In the genomic region with DNA sequence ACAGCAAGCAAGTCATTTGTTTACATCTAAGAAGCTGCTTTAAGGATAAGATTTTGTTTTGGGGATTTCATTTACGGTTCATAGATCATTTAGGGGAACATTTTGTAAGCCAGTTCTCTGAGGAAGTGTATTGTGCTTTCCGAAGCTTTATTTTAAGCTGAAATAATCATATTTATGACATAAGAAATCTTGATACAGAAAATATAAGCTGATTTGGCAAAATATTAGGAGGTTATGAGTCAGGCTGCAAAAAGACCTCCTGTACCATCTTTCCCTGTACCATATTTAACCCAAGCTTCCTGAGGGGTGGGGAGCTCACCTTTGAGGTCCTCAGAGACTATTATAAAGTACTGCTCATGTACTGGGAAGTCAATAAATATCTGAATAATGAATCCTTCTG, we compare ENCODE assay signal across 25 cellular contexts. TPM values are rescaled to one million over a fixed set of nuclear protein-coding genes. Genes with fewer than 3 reads are reported as not detected.
DNase-seq lines count a peak whose midpoint lies in the region; ATAC-seq, FAIRE-seq and TF ChIP-seq lines count a peak whose summit lies in the region.
"Had no signal": no experiment of that assay in that cellular context is flagged by ENCODE, and none has a peak within 500 bp of the region (broad histone marks: within the 10 kb centered on the region; RNA-seq: fewer than 3 reads in every experiment).

No MANE protein-coding gene starts in this region.

- H3K79me2 ChIP-seq in GM23338 (replicated peaks; ENCODE audit: insufficient read depth) (no peaks in the 10 kb centered on the region), K562 (ENCODE audit: control insufficient read depth, insufficient read depth, low read length) (no peaks in the 10 kb centered on the region)

- H4K20me1 ChIP-seq in GM23338 (replicated peaks; ENCODE audit: insufficient read depth) (no peaks in the 10 kb centered on the region), K562 (replicated peaks; ENCODE audit: control insufficient read depth, insufficient read depth, low read length) (no peaks in the 10 kb centered on the region)
- H4K20me1 ChIP-seq: BLaER1 treated with 17β-estradiol and CSF1 and Interleukin-3, amounts not matched to agents 10 nM and 100 nM had no signal

- no peaks in the 10 kb centered on the region for H3K36me3 Mint-ChIP-seq in activated CD4-positive, alpha-beta T cell treated with anti-CD3 and anti-CD28 coated beads, Interleukin-2, amount 10 ng/mL, durations not matched to agents 24 days and 14 days (ENCODE audit: low read depth)
- peaks cover 4% of the 10 kb centered on the region; the same call in 1 of the 3 replicates for H3K36me3 Mint-ChIP-seq in GM23338 (ENCODE audit: low read depth)

- FAIRE-seq in K562 (lab: Jason Lieb, UNC), result no peak
- FAIRE-seq: A204.1, GM12891, H54 had no signal

- H3K4me3 Mint-ChIP-seq in activated CD4-positive, alpha-beta T cell treated with anti-CD3 and anti-CD28 coated beads, Interleukin-2, amount 10 ng/mL, durations not matched to agents 24 days and 14 days, result no peak overlapping the region
- no peak overlapping the region for H3K4me3 Mint-ChIP-seq in GM23338
- H3K4me3 Mint-ChIP-seq: CD14-positive monocyte; CD4-positive, alpha-beta T cell; CD8-positive, alpha-beta memory T cell; HFFc6 had no signal

- no TSS peak for BruUV-seq in K562 (replicated peaks; lab: Mats Ljungman, UMichigan)

- no peak overlapping the region for H3K9ac ChIP-seq in K562 (ENCODE audit: insufficient read depth in 1 of 2, low read depth in 2 of 2, low read length in 2 of 2)
- H3K9ac ChIP-seq: BLaER1 treated with 17β-estradiol and CSF1 and Interleukin-3, amounts not matched to agents 10 nM and 100 nM; GM23248 had no signal

- ATAC-seq in GM23338 (no peak), K562 (no peak), GM21529 (IDR thresholded peaks at IDR 0.05; ENCODE audit: unreplicated experiment) (no peak), SK-N-SH treated with all-trans-retinoic acid at 6 μM for 48 hours (no peak)

- no peak for TF ChIP-seq CTCF in GM23338 (conservative IDR thresholded peaks at IDR 0.05; ENCODE audit: low read depth in 2 of 2)
- no peak for TF ChIP-seq CTCF in K562 (IDR thresholded peaks at IDR 0.05 in 2 of 3, conservative IDR thresholded peaks at IDR 0.05 in 1 of 3; ENCODE audit: insufficient read depth in 2 of 3, low read depth in 1 of 3, low read length in 3 of 3)

- in situ Hi-C loops in K562 (cut with MboI), result loop anchor here (5.0 to 10.0 kb wide), 2 partner anchors 119 to 531 kb away; no protein-coding TSS in a partner anchor

- intact Hi-C loops in activated CD4-positive, alpha-beta T cell treated with anti-CD3 and anti-CD28 coated beads, Interleukin-2, amount 10 ng/mL, durations not matched to agents 24 days and 14 days (cut with micrococcal nuclease), result no loop called here
- intact Hi-C loops in K562 (cut with micrococcal nuclease), result no loop called here

- no peaks in the 10 kb centered on the region for H3K9me2 ChIP-seq in GM23338 (ENCODE audit: insufficient read depth)

- POLR2A ChIA-PET in K562 (lab: Yijun Ruan, JAX), result interaction anchor here (0.6 kb wide), 1 partner anchor 73 kb away, joined by 4 read pairs; no protein-coding TSS in a partner anchor

- no peak overlapping the region for H3K27ac ChIP-seq in GM23338 (ENCODE audit: low read depth)
- H3K27ac ChIP-seq in K562 (ENCODE audit: extremely low read depth, low read depth, low read length), result no peak overlapping the region
- H3K27ac ChIP-seq: 22Rv1; BLaER1 treated with 17β-estradiol and CSF1 and Interleukin-3, amounts not matched to agents 10 nM and 100 nM; GM23248 had no signal

- peaks cover 28% of the 10 kb centered on the region for H3K27me3 Mint-ChIP-seq in activated CD4-positive, alpha-beta T cell treated with anti-CD3 and anti-CD28 coated beads, Interleukin-2, amount 10 ng/mL, durations not matched to agents 24 days and 14 days
- H3K27me3 Mint-ChIP-seq in GM23338 (ENCODE audit: insufficient read depth, low read depth, poor library complexity), result peaks cover 11% of the 10 kb centered on the region
- H3K27me3 Mint-ChIP-seq: CD4-positive, alpha-beta T cell had no signal

- peaks cover 32% of the 10 kb centered on the region for H3K4me1 ChIP-seq in GM23338 (ENCODE audit: insufficient read depth)
- H3K4me1 ChIP-seq in K562 (replicated peaks in 1 of 2; ENCODE audit: control insufficient read depth in 2 of 2, insufficient read depth in 2 of 2, low read length in 2 of 2), result no peaks in the 10 kb centered on the region

- peak; percentile 19 for DNase-seq in activated CD4-positive, alpha-beta T cell treated with anti-CD3 and anti-CD28 coated beads, Interleukin-2, amount 10 ng/mL, durations not matched to agents 24 days and 14 days
- no peak for DNase-seq in activated CD4-positive, alpha-beta T cell treated with anti-CD3 and anti-CD28 coated beads, Interleukin-2, amount 50 U/mL, for 4 hours
- DNase-seq in GM23338 (ENCODE audit: low spot score) (no peak), K562 (ENCODE audit: extremely low read depth in 1 of 4, low spot score in 3 of 4) (no peak), T1000 (lab: John Stamatoyannopoulos, UW) (no peak)
- DNase-seq: ACHN; AML-193; BE2C; CD4-positive, alpha-beta T cell; CD8-positive, alpha-beta memory T cell; DMS53; DMS79 treated with DMSO at 0.1 percent for 48 hours; GF-D8; GM23248; HFFc6 had no signal

- peaks cover 27% of the 10 kb centered on the region for H3K4me1 Mint-ChIP-seq in activated CD4-positive, alpha-beta T cell treated with anti-CD3 and anti-CD28 coated beads, Interleukin-2, amount 10 ng/mL, durations not matched to agents 24 days and 14 days
- peaks cover 38% of the 10 kb centered on the region for H3K4me1 Mint-ChIP-seq in GM23338

- no peak for TF ChIP-seq POLR2A in K562 (conservative IDR thresholded peaks at IDR 0.05)

- 0 out of 2 replicates have a peak, but pooled peaks cover 10% of the 10 kb centered on the region for H3F3A ChIP-seq in GM23338 (replicated peaks; ENCODE audit: low read depth)

- H3K4me2 ChIP-seq in GM23338, result 0 out of 2 replicates have a peak overlapping the region, but pooled peaks have one; percentile 6
- H3K4me2 ChIP-seq in K562 (ENCODE audit: insufficient read depth, low read length), result no peak overlapping the region
- H3K4me2 ChIP-seq: BLaER1 treated with 17β-estradiol and CSF1 and Interleukin-3, amounts not matched to agents 10 nM and 100 nM had no signal

- no peaks in the 10 kb centered on the region for H3K27me3 ChIP-seq in GM23338 (ENCODE audit: insufficient read depth)
- H3K27me3 ChIP-seq in K562 (ENCODE audit: control insufficient read depth in 2 of 2, insufficient read depth in 2 of 2, low read length in 2 of 2), result no peaks in the 10 kb centered on the region; a peak in 1 of 5 replicates
- H3K27me3 ChIP-seq: BE2C; BLaER1 treated with 17β-estradiol and CSF1 and Interleukin-3, amounts not matched to agents 10 nM and 100 nM had no signal

- no peaks in the 10 kb centered on the region for H3K9me3 ChIP-seq in K562 (replicated peaks; ENCODE audit: control insufficient read depth, insufficient read depth, low read depth, low read length)
- H3K9me3 ChIP-seq: BE2C, HAP-1 had no signal

- no peak overlapping the region for H3K27ac Mint-ChIP-seq in activated CD4-positive, alpha-beta T cell treated with anti-CD3 and anti-CD28 coated beads, Interleukin-2, amount 10 ng/mL, durations not matched to agents 24 days and 14 days
- no peak overlapping the region for H3K27ac Mint-ChIP-seq in GM23338
- H3K27ac Mint-ChIP-seq: CD14-positive monocyte; CD4-positive, alpha-beta T cell; CD8-positive, alpha-beta memory T cell; HFFc6 had no signal

- H3K4me3 ChIP-seq in GM23338 (no peak overlapping the region), K562 (no peak overlapping the region)
- H3K4me3 ChIP-seq: BLaER1 treated with 17β-estradiol and CSF1 and Interleukin-3, amounts not matched to agents 10 nM and 100 nM; GM23248; HAP-1 had no signal

- no peaks in the 10 kb centered on the region for H3K9me1 ChIP-seq in K562 (ENCODE audit: control insufficient read depth, insufficient read depth, low read length)

- no peak overlapping the region for H2AFZ ChIP-seq in GM23338
- no peak overlapping the region for H2AFZ ChIP-seq in K562 (ENCODE audit: low read depth, low read length)
- H2AFZ ChIP-seq: GM23248 had no signal

- no peak for TF ChIP-seq RAD21 in K562 (CRISPR knock-in tag; conservative IDR thresholded peaks at IDR 0.05 in 1 of 2, IDR thresholded peaks at IDR 0.05 in 1 of 2)

- no peaks in the 10 kb centered on the region for H3K36me3 ChIP-seq in GM23338 (ENCODE audit: insufficient read depth)
- H3K36me3 ChIP-seq in K562 (ENCODE audit: control insufficient read depth, insufficient read depth, low read length), result no peaks in the 10 kb centered on the region
- H3K36me3 ChIP-seq: BE2C; BLaER1 treated with 17β-estradiol and CSF1 and Interleukin-3, amounts not matched to agents 10 nM and 100 nM; HAP-1 had no signal

- CTCF ChIA-PET in K562 (lab: Yijun Ruan, JAX; ENCODE audit: low intra/inter-chr PET ratio), result no interaction called here

- WGBS in K562 (ENCODE audit: insufficient coverage, low coverage, missing lambda C conversion rate), result 0% methylated on average over 2 of the region's 2 CpGs

- H3K9me3 Mint-ChIP-seq in activated CD4-positive, alpha-beta T cell treated with anti-CD3 and anti-CD28 coated beads, Interleukin-2, amount 10 ng/mL, durations not matched to agents 24 days and 14 days, result peaks cover 8% of the 10 kb centered on the region
- no peaks in the 10 kb centered on the region; the same call in 2 of the 3 replicates for H3K9me3 Mint-ChIP-seq in GM23338
- H3K9me3 Mint-ChIP-seq: HFFc6 had no signal

- no peak for TF ChIP-seq EP300 in K562 (IDR thresholded peaks at IDR 0.05; ENCODE audit: low read length)

RNA-seq across cellular contexts. Expression of a gene that starts 8.1 kb away (rescaled TPM):
- total RNA-seq in activated CD4-positive, alpha-beta T cell treated with anti-CD3 and anti-CD28 coated beads, Interleukin-2, amount 10 ng/mL, durations not matched to agents 24 days and 14 days, result 20.3 and 20.7 TPM in 2 replicates
- total RNA-seq in GM23338 (2014; rRNA removed; shearing (Covaris generic)), result 9.7 and 14.4 TPM in 2 replicates
- polyA plus RNA-seq in GM23338 (2016; fragmentation: Nextera tagmentation; extraction: Ambion mirVana) (5.8 and 6.0 TPM in 2 replicates), K562 (2011; rRNA removed) (0.30 and 1.1 TPM in 2 replicates), K562 (2014; fragmentation: Illumina TruSeq; extraction: Trizol) (2.3 and 2.5 TPM in 2 replicates), K562 (2014; fragmentation: Nextera tagmentation; extraction: Ambion mirVana) (under 1 TPM; 0.34 to 0.83 TPM), K562 (2014; rRNA removed) (1.8 and 1.9 TPM in 2 replicates)
- 0.09 and 0.58 TPM in 2 replicates for total RNA-seq in K562 (2011; cell fraction: chromatin; rRNA removed; ENCODE audit: low replicate concordance)
- total RNA-seq in K562 (2011; cell fraction: nucleolus; rRNA removed), result 0.17 and 0.26 TPM in 2 replicates
- 0.44 and 1.6 TPM in 2 replicates for total RNA-seq in K562 (2011; cell fraction: nucleoplasm; rRNA removed)
- total RNA-seq in K562 (2014; rRNA removed) (0.18 and 0.45 TPM in 2 replicates), K562 (2014; rRNA removed; fragmentation: Illumina TruSeq; extraction: Trizol) (1.6 and 1.7 TPM in 2 replicates), K562 (2015; rRNA removed; fragmentation: Illumina TruSeq; extraction: Trizol) (0.60 and 0.62 TPM in 2 replicates), K562 (2021) (2.4 TPM in 2 replicates)
- polyA plus RNA-seq in K562 (2011; cell fraction: cytosol; rRNA removed), result 0.15 and 0.63 TPM in 2 replicates
- polyA plus RNA-seq in K562 (2011; cell fraction: nucleus; rRNA removed), result 0.18 and 0.52 TPM in 2 replicates
- polyA plus RNA-seq in K562 (2012), result 2.2 and 3.8 TPM in 2 replicates
- 0.75 and 2.5 TPM in 2 replicates for polyA minus RNA-seq in K562 (2011; rRNA and poly(A)+ RNA removed)
- 0.46 and 0.76 TPM in 2 replicates for polyA minus RNA-seq in K562 (2011; cell fraction: cytosol; rRNA and poly(A)+ RNA removed)
- polyA minus RNA-seq in K562 (2011; cell fraction: nucleus; rRNA and poly(A)+ RNA removed), result 0.13 and 0.33 TPM in 2 replicates
- total RNA-seq: G401 had no signal

RNA-seq across cellular contexts. Expression of a gene that starts 20.3 kb away (rescaled TPM):
- 1.0 and 1.4 TPM in 2 replicates for total RNA-seq in activated CD4-positive, alpha-beta T cell treated with anti-CD3 and anti-CD28 coated beads, Interleukin-2, amount 10 ng/mL, durations not matched to agents 24 days and 14 days
- total RNA-seq in GM23338 (2014; rRNA removed; shearing (Covaris generic)), result 11.3 and 11.8 TPM in 2 replicates
- 7.8 and 9.5 TPM in 2 replicates for polyA plus RNA-seq in GM23338 (2016; fragmentation: Nextera tagmentation; extraction: Ambion mirVana)
- not detected in 2 replicates for total RNA-seq in K562 (2011; cell fraction: chromatin; rRNA removed; ENCODE audit: low replicate concordance)
- not detected in 2 replicates for total RNA-seq in K562 (2011; cell fraction: nucleolus; rRNA removed)
- not detected in 2 replicates for total RNA-seq in K562 (2011; cell fraction: nucleoplasm; rRNA removed)
- not detected in 2 replicates for total RNA-seq in K562 (2014; rRNA removed)
- total RNA-seq in K562 (2014; rRNA removed; fragmentation: Illumina TruSeq; extraction: Trizol), result not detected in 2 replicates
- total RNA-seq in K562 (2015; rRNA removed; fragmentation: Illumina TruSeq; extraction: Trizol), result not detected in 2 replicates
- not detected in 2 replicates for total RNA-seq in K562 (2021)
- polyA plus RNA-seq in K562 (2011; rRNA removed), result not detected in 2 replicates
- not detected in 2 replicates for polyA plus RNA-seq in K562 (2011; cell fraction: cytosol; rRNA removed)
- polyA plus RNA-seq in K562 (2011; cell fraction: nucleus; rRNA removed), result not detected in 2 replicates
- polyA plus RNA-seq in K562 (2012), result not detected in 2 replicates
- not detected in 2 replicates for polyA plus RNA-seq in K562 (2014; fragmentation: Illumina TruSeq; extraction: Trizol)
- polyA plus RNA-seq in K562 (2014; fragmentation: Nextera tagmentation; extraction: Ambion mirVana), result not detected
- not detected in 2 replicates for polyA plus RNA-seq in K562 (2014; rRNA removed)
- not detected in 2 replicates for polyA minus RNA-seq in K562 (2011; rRNA and poly(A)+ RNA removed)
- polyA minus RNA-seq in K562 (2011; cell fraction: cytosol; rRNA and poly(A)+ RNA removed), result not detected in 2 replicates
- not detected in 2 replicates for polyA minus RNA-seq in K562 (2011; cell fraction: nucleus; rRNA and poly(A)+ RNA removed)
- total RNA-seq: GM23248, HFFc6 had no signal
- polyA plus RNA-seq: GM23248 had no signal

RNA-seq across cellular contexts. Expression of a gene that starts 51.6 kb away (rescaled TPM):
- total RNA-seq in activated CD4-positive, alpha-beta T cell treated with anti-CD3 and anti-CD28 coated beads, Interleukin-2, amount 10 ng/mL, durations not matched to agents 24 days and 14 days, result not detected in 2 replicates
- 0.89 and 2.1 TPM in 2 replicates for total RNA-seq in GM23338 (2014; rRNA removed; shearing (Covaris generic))
- polyA plus RNA-seq in GM23338 (2016; fragmentation: Nextera tagmentation; extraction: Ambion mirVana) (2.3 and 3.1 TPM in 2 replicates), K562 (2011; rRNA removed) (not detected in 2 replicates), K562 (2014; fragmentation: Illumina TruSeq; extraction: Trizol) (not detected in 2 replicates), K562 (2014; fragmentation: Nextera tagmentation; extraction: Ambion mirVana) (under 1 TPM; 0.07 to 0.13 TPM), K562 (2014; rRNA removed) (not detected in 2 replicates)
- total RNA-seq in K562 (2011; cell fraction: chromatin; rRNA removed; ENCODE audit: low replicate concordance), result not detected in 2 replicates
- not detected in 2 replicates for total RNA-seq in K562 (2011; cell fraction: nucleolus; rRNA removed)
- not detected in 2 replicates for total RNA-seq in K562 (2011; cell fraction: nucleoplasm; rRNA removed)
- total RNA-seq in K562 (2014; rRNA removed) (not detected in 2 replicates), K562 (2014; rRNA removed; fragmentation: Illumina TruSeq; extraction: Trizol) (not detected in 2 replicates), K562 (2015; rRNA removed; fragmentation: Illumina TruSeq; extraction: Trizol) (not detected in 2 replicates), K562 (2021) (not detected in 2 replicates)
- not detected in 2 replicates for polyA plus RNA-seq in K562 (2011; cell fraction: cytosol; rRNA removed)
- polyA plus RNA-seq in K562 (2011; cell fraction: nucleus; rRNA removed), result not detected in 2 replicates
- polyA plus RNA-seq in K562 (2012), result 0.11 TPM in 1 of 2 replicates, not detected in the other
- not detected in 2 replicates for polyA minus RNA-seq in K562 (2011; rRNA and poly(A)+ RNA removed)
- not detected in 2 replicates for polyA minus RNA-seq in K562 (2011; cell fraction: cytosol; rRNA and poly(A)+ RNA removed)
- not detected in 2 replicates for polyA minus RNA-seq in K562 (2011; cell fraction: nucleus; rRNA and poly(A)+ RNA removed)
- total RNA-seq: G401, GM23248, HFFc6 had no signal
- polyA plus RNA-seq: GM23248 had no signal
